ENCODE assay signal across 14 cellular contexts in genomic region chr7:99237876-99238275, GRCh38. TPM values are rescaled to one million over a fixed set of nuclear protein-coding genes. Genes with fewer than 3 reads are reported as not detected.
"Had no signal": no experiment of that assay in that cellular context is flagged by ENCODE, and none has a peak within 500 bp of the region (broad histone marks: within the 10 kb centered on the region; RNA-seq: fewer than 3 reads in every experiment).

No MANE protein-coding gene starts in this region.

RNA-seq across cellular contexts. Expression of gene KPNA7, which starts 30.0 kb away (rescaled TPM):
- total RNA-seq: activated B cell treated with CpG ODN at 0.5 μM for 24 hours; activated CD4-positive, alpha-beta memory T cell treated with anti-CD3 and anti-CD28 coated beads for 36 hours; activated CD4-positive, alpha-beta memory T cell treated with anti-CD3 and anti-CD28 coated beads, Interleukin-2, amount 10 ng/mL, durations not matched to agents 7 days and 5 days; activated CD4-positive, alpha-beta T cell treated with anti-CD3 and anti-CD28 coated beads for 36 hours; activated CD4-positive, alpha-beta T cell treated with anti-CD3 and anti-CD28 coated beads, Interleukin-2, amount 10 ng/mL, durations not matched to agents 24 days and 14 days; activated CD4-positive, alpha-beta T cell treated with anti-CD3 and anti-CD28 coated beads, Interleukin-2, amount 10 ng/mL, durations not matched to agents 7 days and 5 days; activated CD8-positive, alpha-beta memory T cell treated with anti-CD3 and anti-CD28 coated beads for 36 hours; activated CD8-positive, alpha-beta memory T cell treated with anti-CD3 and anti-CD28 coated beads, Interleukin-2, amount 10 ng/mL, durations not matched to agents 7 days and 5 days; activated CD8-positive, alpha-beta T cell treated with anti-CD3 and anti-CD28 coated beads, Interleukin-2, amount 10 ng/mL, durations not matched to agents 7 days and 5 days; T-helper 1 cell treated with Interleukin-12 subunit alpha and Interleukin-12 subunit beta and Interleukin-4 antibody, amounts not matched to agents 30 ng/mL and 1 ng/mL, for 36 hours; T-helper 17 cell; T-helper 2 cell treated with Interferon-gamma antibody and Interleukin-4, amounts not matched to agents 100 ng/mL and 5 ng/mL, for 36 hours; WTC11 had no signal

RNA-seq across cellular contexts. Expression of gene MYH16, which starts 34.8 kb away (rescaled TPM):
- total RNA-seq: activated B cell treated with CpG ODN at 0.5 μM for 24 hours; activated CD4-positive, alpha-beta memory T cell treated with anti-CD3 and anti-CD28 coated beads for 36 hours; activated CD4-positive, alpha-beta memory T cell treated with anti-CD3 and anti-CD28 coated beads, Interleukin-2, amount 10 ng/mL, durations not matched to agents 7 days and 5 days; activated CD4-positive, alpha-beta T cell treated with anti-CD3 and anti-CD28 coated beads for 36 hours; activated CD4-positive, alpha-beta T cell treated with anti-CD3 and anti-CD28 coated beads, Interleukin-2, amount 10 ng/mL, durations not matched to agents 24 days and 14 days; activated CD4-positive, alpha-beta T cell treated with anti-CD3 and anti-CD28 coated beads, Interleukin-2, amount 10 ng/mL, durations not matched to agents 7 days and 5 days; activated CD8-positive, alpha-beta memory T cell treated with anti-CD3 and anti-CD28 coated beads for 36 hours; activated CD8-positive, alpha-beta memory T cell treated with anti-CD3 and anti-CD28 coated beads, Interleukin-2, amount 10 ng/mL, durations not matched to agents 7 days and 5 days; activated CD8-positive, alpha-beta T cell treated with anti-CD3 and anti-CD28 coated beads for 36 hours; activated CD8-positive, alpha-beta T cell treated with anti-CD3 and anti-CD28 coated beads, Interleukin-2, amount 10 ng/mL, durations not matched to agents 7 days and 5 days; T-helper 1 cell treated with Interleukin-12 subunit alpha and Interleukin-12 subunit beta and Interleukin-4 antibody, amounts not matched to agents 30 ng/mL and 1 ng/mL, for 36 hours; T-helper 17 cell; T-helper 2 cell treated with Interferon-gamma antibody and Interleukin-4, amounts not matched to agents 100 ng/mL and 5 ng/mL, for 36 hours; WTC11 had no signal
